Comparison of ENCODE assay signal across 2 cellular contexts in the genomic region with DNA sequence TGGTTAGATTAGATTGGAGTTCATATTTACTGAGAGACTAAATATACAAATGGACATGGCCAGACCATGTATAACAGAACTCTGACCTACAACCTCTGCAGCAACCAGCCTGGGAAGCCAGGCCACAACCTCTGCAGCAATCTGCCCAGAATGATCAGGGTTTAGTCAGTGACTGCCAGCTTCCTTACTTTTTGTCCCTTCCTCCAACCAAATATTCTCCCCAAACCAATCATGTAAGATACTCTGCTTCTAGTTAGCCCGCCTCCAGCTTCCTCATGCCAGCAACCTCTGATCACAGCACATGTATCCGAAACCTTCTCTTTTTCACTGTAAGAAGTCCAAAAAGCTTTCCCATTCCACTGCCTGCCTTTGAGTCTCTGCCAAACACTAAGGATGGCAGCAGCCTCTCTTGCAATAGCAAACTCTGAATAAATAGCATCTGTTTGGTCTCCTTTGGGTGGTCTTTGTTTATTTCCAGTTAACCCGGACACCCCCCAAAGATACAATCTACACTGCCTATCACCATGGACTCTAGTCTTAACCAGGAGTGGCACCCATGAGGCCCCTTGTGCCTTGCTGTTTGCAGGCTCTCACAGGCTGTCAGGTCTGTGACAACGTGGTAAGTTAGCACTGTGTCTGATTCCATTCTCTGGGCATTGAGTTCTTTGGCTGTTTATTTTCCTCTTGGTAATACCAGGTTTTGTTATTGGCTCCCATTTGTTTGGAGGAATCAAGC.
TF ChIP-seq lines count a peak whose summit lies in the region.

No MANE protein-coding gene starts in this region.

TF ChIP-seq in SK-N-SH, 30 proteins besides CTCF, POLR2A, EP300 and RAD21:
- TF ChIP-seq RCOR1 (IDR thresholded peaks at IDR 0.05; ENCODE audit: low read length) (no peak), SMC3 (IDR thresholded peaks at IDR 0.05; ENCODE audit: low read depth, low read length) (no peak), NFIC (IDR thresholded peaks at IDR 0.05; ENCODE audit: borderline replicate concordance) (no peak), TEAD4 (IDR thresholded peaks at IDR 0.05; ENCODE audit: borderline replicate concordance, insufficient read depth) (no peak), MEF2A (IDR thresholded peaks at IDR 0.05; ENCODE audit: borderline replicate concordance, low read depth) (no peak), ELF1 (IDR thresholded peaks at IDR 0.05) (no peak), SIN3A (IDR thresholded peaks at IDR 0.05; ENCODE audit: borderline replicate concordance, low read depth, low read length) (no peak), RFX5 (IDR thresholded peaks at IDR 0.05; ENCODE audit: low read length) (no peak), POLR2AphosphoS5 (IDR thresholded peaks at IDR 0.05; ENCODE audit: low read depth, low read length) (no peak), FOXJ3 (CRISPR knock-in tag; IDR thresholded peaks at IDR 0.05) (no peak), CHD2 (IDR thresholded peaks at IDR 0.05; ENCODE audit: low read length, partially characterized antibody) (no peak), NRF1 (IDR thresholded peaks at IDR 0.05; ENCODE audit: low read depth, low read length) (no peak), RXRA (IDR thresholded peaks at IDR 0.05; ENCODE audit: borderline replicate concordance, low read depth) (no peak)
- TF ChIP-seq, protein P1, sequence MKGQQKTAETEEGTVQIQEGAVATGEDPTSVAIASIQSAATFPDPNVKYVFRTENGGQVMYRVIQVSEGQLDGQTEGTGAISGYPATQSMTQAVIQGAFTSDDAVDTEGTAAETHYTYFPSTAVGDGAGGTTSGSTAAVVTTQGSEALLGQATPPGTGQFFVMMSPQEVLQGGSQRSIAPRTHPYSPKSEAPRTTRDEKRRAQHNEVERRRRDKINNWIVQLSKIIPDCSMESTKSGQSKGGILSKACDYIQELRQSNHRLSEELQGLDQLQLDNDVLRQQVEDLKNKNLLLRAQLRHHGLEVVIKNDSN (IDR thresholded peaks at IDR 0.05; ENCODE audit: borderline replicate concordance, low read depth): no peak
- TF ChIP-seq, protein P2, sequence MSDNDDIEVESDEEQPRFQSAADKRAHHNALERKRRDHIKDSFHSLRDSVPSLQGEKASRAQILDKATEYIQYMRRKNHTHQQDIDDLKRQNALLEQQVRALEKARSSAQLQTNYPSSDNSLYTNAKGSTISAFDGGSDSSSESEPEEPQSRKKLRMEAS (IDR thresholded peaks at IDR 0.05; ENCODE audit: low read depth): no peak
- TF ChIP-seq, protein P3, sequence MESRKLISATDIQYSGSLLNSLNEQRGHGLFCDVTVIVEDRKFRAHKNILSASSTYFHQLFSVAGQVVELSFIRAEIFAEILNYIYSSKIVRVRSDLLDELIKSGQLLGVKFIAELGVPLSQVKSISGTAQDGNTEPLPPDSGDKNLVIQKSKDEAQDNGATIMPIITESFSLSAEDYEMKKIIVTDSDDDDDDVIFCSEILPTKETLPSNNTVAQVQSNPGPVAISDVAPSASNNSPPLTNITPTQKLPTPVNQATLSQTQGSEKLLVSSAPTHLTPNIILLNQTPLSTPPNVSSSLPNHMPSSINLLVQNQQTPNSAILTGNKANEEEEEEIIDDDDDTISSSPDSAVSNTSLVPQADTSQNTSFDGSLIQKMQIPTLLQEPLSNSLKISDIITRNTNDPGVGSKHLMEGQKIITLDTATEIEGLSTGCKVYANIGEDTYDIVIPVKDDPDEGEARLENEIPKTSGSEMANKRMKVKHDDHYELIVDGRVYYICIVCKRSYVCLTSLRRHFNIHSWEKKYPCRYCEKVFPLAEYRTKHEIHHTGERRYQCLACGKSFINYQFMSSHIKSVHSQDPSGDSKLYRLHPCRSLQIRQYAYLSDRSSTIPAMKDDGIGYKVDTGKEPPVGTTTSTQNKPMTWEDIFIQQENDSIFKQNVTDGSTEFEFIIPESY (IDR thresholded peaks at IDR 0.05; ENCODE audit: borderline replicate concordance, low read depth): no peak
- TF ChIP-seq, protein P4, sequence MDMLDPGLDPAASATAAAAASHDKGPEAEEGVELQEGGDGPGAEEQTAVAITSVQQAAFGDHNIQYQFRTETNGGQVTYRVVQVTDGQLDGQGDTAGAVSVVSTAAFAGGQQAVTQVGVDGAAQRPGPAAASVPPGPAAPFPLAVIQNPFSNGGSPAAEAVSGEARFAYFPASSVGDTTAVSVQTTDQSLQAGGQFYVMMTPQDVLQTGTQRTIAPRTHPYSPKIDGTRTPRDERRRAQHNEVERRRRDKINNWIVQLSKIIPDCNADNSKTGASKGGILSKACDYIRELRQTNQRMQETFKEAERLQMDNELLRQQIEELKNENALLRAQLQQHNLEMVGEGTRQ (IDR thresholded peaks at IDR 0.05; ENCODE audit: borderline replicate concordance, low read depth, low read length): no peak
TF ChIP-seq in SK-N-SH: peak in this region for 0.

TF ChIP-seq in SK-N-SH treated with all-trans-retinoic acid at 6 μM for 48 hours, 23 proteins besides CTCF, POLR2A, EP300 and RAD21:
- TF ChIP-seq OSR1 (CRISPR knock-in tag; IDR thresholded peaks at IDR 0.05) (no peak), GLIS3 (CRISPR knock-in tag; IDR thresholded peaks at IDR 0.05) (no peak), ESRRG (CRISPR knock-in tag; IDR thresholded peaks at IDR 0.05) (no peak), CSDC2 (CRISPR knock-in tag; IDR thresholded peaks at IDR 0.05) (no peak), ARNTL (CRISPR knock-in tag; IDR thresholded peaks at IDR 0.05; ENCODE audit: borderline replicate concordance, low read depth) (no peak), RARB (CRISPR knock-in tag; IDR thresholded peaks at IDR 0.05) (no peak), TOX (CRISPR knock-in tag; IDR thresholded peaks at IDR 0.05; ENCODE audit: borderline replicate concordance) (no peak), ZFP30 (CRISPR knock-in tag; IDR thresholded peaks at IDR 0.05) (no peak), ZFP3 (CRISPR knock-in tag; IDR thresholded peaks at IDR 0.05) (no peak), TCF4 (CRISPR knock-in tag; IDR thresholded peaks at IDR 0.05; ENCODE audit: borderline replicate concordance) (no peak), ZC3H10 (CRISPR knock-in tag; IDR thresholded peaks at IDR 0.05) (no peak), SNAI2 (CRISPR knock-in tag; IDR thresholded peaks at IDR 0.05) (no peak), ZNF8 (CRISPR knock-in tag; IDR thresholded peaks at IDR 0.05) (no peak), ZNF70 (CRISPR knock-in tag; IDR thresholded peaks at IDR 0.05) (no peak)
- TF ChIP-seq, protein P5, sequence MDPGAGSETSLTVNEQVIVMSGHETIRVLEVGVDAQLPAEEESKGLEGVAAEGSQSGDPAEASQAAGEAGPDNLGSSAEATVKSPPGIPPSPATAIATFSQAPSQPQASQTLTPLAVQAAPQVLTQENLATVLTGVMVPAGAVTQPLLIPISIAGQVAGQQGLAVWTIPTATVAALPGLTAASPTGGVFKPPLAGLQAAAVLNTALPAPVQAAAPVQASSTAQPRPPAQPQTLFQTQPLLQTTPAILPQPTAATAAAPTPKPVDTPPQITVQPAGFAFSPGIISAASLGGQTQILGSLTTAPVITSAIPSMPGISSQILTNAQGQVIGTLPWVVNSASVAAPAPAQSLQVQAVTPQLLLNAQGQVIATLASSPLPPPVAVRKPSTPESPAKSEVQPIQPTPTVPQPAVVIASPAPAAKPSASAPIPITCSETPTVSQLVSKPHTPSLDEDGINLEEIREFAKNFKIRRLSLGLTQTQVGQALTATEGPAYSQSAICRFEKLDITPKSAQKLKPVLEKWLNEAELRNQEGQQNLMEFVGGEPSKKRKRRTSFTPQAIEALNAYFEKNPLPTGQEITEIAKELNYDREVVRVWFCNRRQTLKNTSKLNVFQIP (CRISPR knock-in tag; IDR thresholded peaks at IDR 0.05; ENCODE audit: borderline replicate concordance, low read depth): no peak
- TF ChIP-seq, protein P6, sequence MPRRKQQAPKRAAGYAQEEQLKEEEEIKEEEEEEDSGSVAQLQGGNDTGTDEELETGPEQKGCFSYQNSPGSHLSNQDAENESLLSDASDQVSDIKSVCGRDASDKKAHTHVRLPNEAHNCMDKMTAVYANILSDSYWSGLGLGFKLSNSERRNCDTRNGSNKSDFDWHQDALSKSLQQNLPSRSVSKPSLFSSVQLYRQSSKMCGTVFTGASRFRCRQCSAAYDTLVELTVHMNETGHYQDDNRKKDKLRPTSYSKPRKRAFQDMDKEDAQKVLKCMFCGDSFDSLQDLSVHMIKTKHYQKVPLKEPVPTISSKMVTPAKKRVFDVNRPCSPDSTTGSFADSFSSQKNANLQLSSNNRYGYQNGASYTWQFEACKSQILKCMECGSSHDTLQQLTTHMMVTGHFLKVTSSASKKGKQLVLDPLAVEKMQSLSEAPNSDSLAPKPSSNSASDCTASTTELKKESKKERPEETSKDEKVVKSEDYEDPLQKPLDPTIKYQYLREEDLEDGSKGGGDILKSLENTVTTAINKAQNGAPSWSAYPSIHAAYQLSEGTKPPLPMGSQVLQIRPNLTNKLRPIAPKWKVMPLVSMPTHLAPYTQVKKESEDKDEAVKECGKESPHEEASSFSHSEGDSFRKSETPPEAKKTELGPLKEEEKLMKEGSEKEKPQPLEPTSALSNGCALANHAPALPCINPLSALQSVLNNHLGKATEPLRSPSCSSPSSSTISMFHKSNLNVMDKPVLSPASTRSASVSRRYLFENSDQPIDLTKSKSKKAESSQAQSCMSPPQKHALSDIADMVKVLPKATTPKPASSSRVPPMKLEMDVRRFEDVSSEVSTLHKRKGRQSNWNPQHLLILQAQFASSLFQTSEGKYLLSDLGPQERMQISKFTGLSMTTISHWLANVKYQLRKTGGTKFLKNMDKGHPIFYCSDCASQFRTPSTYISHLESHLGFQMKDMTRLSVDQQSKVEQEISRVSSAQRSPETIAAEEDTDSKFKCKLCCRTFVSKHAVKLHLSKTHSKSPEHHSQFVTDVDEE (CRISPR knock-in tag; IDR thresholded peaks at IDR 0.05): no peak
